8 cellular contexts compared by ENCODE assay signal in genomic region chr14:102778616-102779351, GRCh38. TPM values are rescaled to one million over a fixed set of nuclear protein-coding genes. Genes with fewer than 3 reads are reported as not detected.
DNase-seq lines count a peak whose midpoint lies in the region; ATAC-seq and TF ChIP-seq lines count a peak whose summit lies in the region.

No MANE protein-coding gene starts in this region.

- H3K9me3 Mint-ChIP-seq in activated CD4-positive, alpha-beta T cell treated with anti-CD3 and anti-CD28 coated beads, Interleukin-2, amount 10 ng/mL, durations not matched to agents 7 days and 5 days = no peaks in the 10 kb centered on the region
- H3K9me3 Mint-ChIP-seq in activated B cell treated with CpG ODN at 0.5 μM for 24 hours = no peaks in the 10 kb centered on the region

- H3K4me1 Mint-ChIP-seq in activated CD4-positive, alpha-beta T cell treated with anti-CD3 and anti-CD28 coated beads, Interleukin-2, amount 10 ng/mL, durations not matched to agents 7 days and 5 days = peaks cover 62% of the 10 kb centered on the region
- peaks cover 80% of the 10 kb centered on the region for H3K4me1 Mint-ChIP-seq in activated B cell treated with CpG ODN at 0.5 μM for 24 hours

- peaks cover 15% of the 10 kb centered on the region for H3K4me1 ChIP-seq in iPS-15b (ENCODE audit: control insufficient read depth, insufficient read depth, low read length)
- H3K4me1 ChIP-seq in stomach = peaks cover 0 to 43% (median 20%) of the 10 kb centered on the region in 4 donors

- no peak for ATAC-seq in activated B cell treated with CpG ODN at 0.5 μM for 24 hours (ENCODE audit: low read depth)

- peak overlapping the region in 3 of 5 donors; percentile 87 to 96 (median 93) for H3K27ac ChIP-seq in stomach

- intact Hi-C loops in activated B cell treated with CpG ODN at 0.5 μM for 24 hours (cut with micrococcal nuclease) = loop anchor here (1.0 to 10.0 kb wide), 6 partner anchors 16 to 464 kb away; partner anchors contain the start of gene ZNF839
- intact Hi-C loops in stomach (cut with DNase I; ENCODE audit: low total_unique reads) = loop anchor here (10.0 kb wide), 1 partner anchor 136 kb away; no protein-coding TSS in a partner anchor

- H3K9ac ChIP-seq in iPS-15b (ENCODE audit: low read depth, low read length) = peak overlapping the region; percentile 32

- H3K27ac Mint-ChIP-seq in activated CD4-positive, alpha-beta T cell treated with anti-CD3 and anti-CD28 coated beads, Interleukin-2, amount 10 ng/mL, durations not matched to agents 7 days and 5 days = peak overlapping the region; percentile 86
- peak overlapping the region; percentile 81 for H3K27ac Mint-ChIP-seq in activated B cell treated with CpG ODN at 0.5 μM for 24 hours

- no peak for TF ChIP-seq EP300 in stomach (IDR thresholded peaks at IDR 0.05)

- TF ChIP-seq POLR2A in stomach (IDR thresholded peaks at IDR 0.05) = no peak

- peak overlapping the region; percentile 84 for H3K4me3 Mint-ChIP-seq in activated CD4-positive, alpha-beta T cell treated with anti-CD3 and anti-CD28 coated beads, Interleukin-2, amount 10 ng/mL, durations not matched to agents 7 days and 5 days
- H3K4me3 Mint-ChIP-seq in activated B cell treated with CpG ODN at 0.5 μM for 24 hours = peak overlapping the region; percentile 84

- H3K27me3 ChIP-seq in iPS-15b (ENCODE audit: control insufficient read depth, insufficient read depth, low read length) (peaks cover 8% of the 10 kb centered on the region), stomach (no peaks in the 10 kb centered on the region)

- H3K4me3 ChIP-seq in iPS-15b (ENCODE audit: low read depth, low read length) = peak overlapping the region; percentile 72
- H3K4me3 ChIP-seq in stomach = peak overlapping the region; percentile 81 to 99 (median 88)

- POLR2A ChIA-PET in activated CD4-positive, alpha-beta T cell treated with anti-CD3 and anti-CD28 coated beads, Interleukin-2, amount 10 ng/mL, durations not matched to agents 7 days and 5 days (lab: Charles Lee) = no interaction called here
- POLR2A ChIA-PET in activated B cell treated with CpG ODN at 0.5 μM for 24 hours (lab: Charles Lee) = interaction anchor here (0.6 to 1.7 kb wide), 11 partner anchors 9 to 123 kb away, joined by 3 to 6 read pairs (median 3); no protein-coding TSS in a partner anchor

- TF ChIP-seq CTCF in activated B cell treated with CpG ODN at 0.5 μM for 24 hours (IDR thresholded peaks at IDR 0.05) = no peak
- TF ChIP-seq CTCF in stomach (IDR thresholded peaks at IDR 0.05) = no peak

- no peaks in the 10 kb centered on the region for H3K9me3 ChIP-seq in iPS-15b (ENCODE audit: control insufficient read depth, insufficient read depth, low read length)
- H3K9me3 ChIP-seq in stomach = no peaks in the 10 kb centered on the region

- CTCF ChIA-PET in activated CD4-positive, alpha-beta T cell treated with anti-CD3 and anti-CD28 coated beads, Interleukin-2, amount 10 ng/mL, durations not matched to agents 7 days and 5 days (lab: Charles Lee) = interaction anchor here (0.6 kb wide), 1 partner anchor 390 kb away, joined by 3 read pairs; no protein-coding TSS in a partner anchor
- CTCF ChIA-PET in activated B cell treated with CpG ODN at 0.5 μM for 24 hours (lab: Charles Lee) = interaction anchor here (0.9 kb wide), 1 partner anchor 83 kb away, joined by 4 read pairs; no protein-coding TSS in a partner anchor

- H3K36me3 ChIP-seq in iPS-15b (ENCODE audit: control insufficient read depth, insufficient read depth, low read length) = no peaks in the 10 kb centered on the region
- H3K36me3 ChIP-seq in stomach = no peaks in the 10 kb centered on the region

- 12 to 17% (median 14%) methylated on average over 19 of the region's 19 CpGs for WGBS in stomach, 5 donors

- H3K36me3 Mint-ChIP-seq in activated CD4-positive, alpha-beta T cell treated with anti-CD3 and anti-CD28 coated beads, Interleukin-2, amount 10 ng/mL, durations not matched to agents 7 days and 5 days (ENCODE audit: low read depth) = peaks cover 17% of the 10 kb centered on the region
- H3K36me3 Mint-ChIP-seq in activated B cell treated with CpG ODN at 0.5 μM for 24 hours (ENCODE audit: low read depth) = peaks cover 42% of the 10 kb centered on the region

- H3K27me3 Mint-ChIP-seq in activated CD4-positive, alpha-beta T cell treated with anti-CD3 and anti-CD28 coated beads, Interleukin-2, amount 10 ng/mL, durations not matched to agents 7 days and 5 days = no peaks in the 10 kb centered on the region
- no peaks in the 10 kb centered on the region for H3K27me3 Mint-ChIP-seq in activated B cell treated with CpG ODN at 0.5 μM for 24 hours

- no peak for DNase-seq in activated CD4-positive, alpha-beta T cell treated with anti-CD3 and anti-CD28 coated beads, Interleukin-2, amount 10 ng/mL, durations not matched to agents 7 days and 5 days
- no peak for DNase-seq in activated CD4-positive, alpha-beta T cell treated with anti-CD3 and anti-CD28 coated beads for 48 hours
- DNase-seq in activated B cell treated with CpG ODN at 0.5 μM for 24 hours (no peak), stomach (no peak), NCI-H1092 (lab: John Stamatoyannopoulos, UW) (no peak), NCI-H187 treated with DMSO at 0.1 percent for 48 hours (lab: John Stamatoyannopoulos, UW) (no peak), ureter (ENCODE audit: low spot score) (no peak)

RNA-seq across cellular contexts. Expression of gene TRAF3, which starts 1.5 kb away (rescaled TPM):
- total RNA-seq in activated CD4-positive, alpha-beta T cell treated with anti-CD3 and anti-CD28 coated beads, Interleukin-2, amount 10 ng/mL, durations not matched to agents 7 days and 5 days = 10 to 100 TPM; 38.9 to 40.2 TPM
- total RNA-seq in activated B cell treated with CpG ODN at 0.5 μM for 24 hours = 120 and 124 TPM in 2 replicates
- 10 to 100 TPM in 1 of 5 donors, 1 to 10 TPM in 4; 4.0 to 30.1 (median 7.5) TPM for total RNA-seq in stomach
- polyA plus RNA-seq in stomach = 1 to 10 TPM; 3.5 to 7.0 (median 3.9) TPM
- total RNA-seq in ureter = 29.9 TPM
